16 cellular contexts compared by ENCODE assay signal in the genomic region with DNA sequence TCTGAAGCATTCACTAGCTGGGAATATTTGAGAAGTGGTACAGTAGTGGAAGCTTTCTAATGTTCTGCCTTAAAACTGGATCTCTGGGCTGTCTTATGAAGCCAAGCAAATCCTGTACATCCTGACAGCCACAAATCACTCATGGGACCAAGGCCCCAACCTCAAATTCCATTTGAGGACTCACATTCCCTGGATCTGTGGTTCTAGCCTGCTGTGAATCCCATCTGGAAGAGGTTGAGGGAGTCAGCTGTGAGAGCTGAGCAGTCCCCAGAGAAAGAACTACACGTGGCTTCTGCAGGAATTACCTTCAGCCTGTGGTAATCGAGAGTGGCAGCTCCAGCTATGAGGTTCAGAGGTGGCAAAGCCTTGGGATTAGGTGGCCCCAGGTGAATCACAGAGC.
DNase-seq lines count a peak whose midpoint lies in the region; ATAC-seq and TF ChIP-seq lines count a peak whose summit lies in the region.
"Had no signal": no experiment of that assay in that cellular context is flagged by ENCODE, and none has a peak within 500 bp of the region (broad histone marks: within the 10 kb centered on the region; RNA-seq: fewer than 3 reads in every experiment).

No MANE protein-coding gene starts in this region.

- no peak overlapping the region for H3K4ac ChIP-seq in trophoblast cell (ENCODE audit: low read depth, low read length)

- peak; percentile 11 for DNase-seq in NCI-H82 (lab: John Stamatoyannopoulos, UW)
- no peak for DNase-seq in NCI-H82 treated with DMSO at 0.1 percent for 48 hours (lab: John Stamatoyannopoulos, UW; ENCODE audit: unreplicated experiment)
- DNase-seq in fibroblast of peridontal ligament (ENCODE audit: extremely low read depth) = peak; percentile 18
- DNase-seq in trophoblast cell = no peak
- DNase-seq in type B pancreatic cell (ENCODE audit: extremely low spot score, unreplicated experiment) = peak; percentile 16
- no peak for DNase-seq in lower lobe of right lung
- no peak for DNase-seq in NCI-H1694 treated with DMSO at 0.1 percent for 48 hours (lab: John Stamatoyannopoulos, UW)
- DNase-seq in activated CD4-positive, alpha-beta memory T cell treated with anti-CD3 and anti-CD28 coated beads, Interleukin-2, amount 10 ng/mL, durations not matched to agents 7 days and 5 days = no peak
- DNase-seq: 8988T, AML-193, Karpas-422, NCI-H1417 treated with DMSO at 0.1 percent for 48 hours, NCI-H2029, NCI-H524 treated with DMSO at 0.1 percent for 48 hours, SHP77 had no signal

- no peaks in the 10 kb centered on the region for H3K27me3 ChIP-seq in trophoblast cell (ENCODE audit: insufficient read depth, low read length)
- no peaks in the 10 kb centered on the region for H3K27me3 ChIP-seq in lower lobe of right lung (ENCODE audit: low read depth)

- no peak overlapping the region for H3K27ac ChIP-seq in trophoblast cell (ENCODE audit: low read depth, low read length)
- no peak overlapping the region for H3K27ac ChIP-seq in lower lobe of right lung
- H3K27ac ChIP-seq: C4-2B had no signal

- no peak overlapping the region for H3K4me3 Mint-ChIP-seq in type B pancreatic cell
- H3K4me3 Mint-ChIP-seq in activated CD4-positive, alpha-beta memory T cell treated with anti-CD3 and anti-CD28 coated beads, Interleukin-2, amount 10 ng/mL, durations not matched to agents 7 days and 5 days = no peak overlapping the region

- no peak overlapping the region for H4K12ac ChIP-seq in trophoblast cell (ENCODE audit: low read depth, low read length)

- no peaks in the 10 kb centered on the region for H3K79me2 ChIP-seq in trophoblast cell (ENCODE audit: control insufficient read depth, insufficient read depth, low read length, poor library complexity)

- H3K4me3 ChIP-seq in trophoblast cell (ENCODE audit: low read depth, low read length) (no peak overlapping the region), lower lobe of right lung (no peak overlapping the region)

- H2BK5ac ChIP-seq in trophoblast cell (ENCODE audit: low read depth, low read length, poor library complexity) = no peak overlapping the region

- no peak overlapping the region for H3K27ac Mint-ChIP-seq in type B pancreatic cell
- H3K27ac Mint-ChIP-seq in activated CD4-positive, alpha-beta memory T cell treated with anti-CD3 and anti-CD28 coated beads, Interleukin-2, amount 10 ng/mL, durations not matched to agents 7 days and 5 days = no peak overlapping the region

- intact Hi-C loops in lower lobe of right lung (cut with DNase I) = no loop called here

- no peak overlapping the region for H3K23ac ChIP-seq in trophoblast cell (ENCODE audit: low read length)

- no peak overlapping the region for H2AK5ac ChIP-seq in trophoblast cell (ENCODE audit: low read length)

- no peak overlapping the region for H4K8ac ChIP-seq in trophoblast cell (ENCODE audit: low read depth, low read length)

- POLR2A ChIA-PET in activated CD4-positive, alpha-beta memory T cell treated with anti-CD3 and anti-CD28 coated beads, Interleukin-2, amount 10 ng/mL, durations not matched to agents 7 days and 5 days (lab: Charles Lee) = no interaction called here

- peak overlapping the region; percentile 10 for H4K91ac ChIP-seq in trophoblast cell (ENCODE audit: low read depth, low read length)

- no peak for TF ChIP-seq CTCF in type B pancreatic cell (conservative IDR thresholded peaks at IDR 0.05)
- TF ChIP-seq CTCF in lower lobe of right lung (IDR thresholded peaks at IDR 0.05) = no peak

- H3K4me1 ChIP-seq in trophoblast cell (ENCODE audit: control insufficient read depth in 1 of 2, insufficient read depth in 2 of 2, low read length in 2 of 2) (peaks cover 3 to 12% of the 10 kb centered on the region in 2 experiments), lower lobe of right lung (peaks cover 6% of the 10 kb centered on the region)

- H3K36me3 Mint-ChIP-seq in type B pancreatic cell = no peaks in the 10 kb centered on the region
- no peaks in the 10 kb centered on the region for H3K36me3 Mint-ChIP-seq in activated CD4-positive, alpha-beta memory T cell treated with anti-CD3 and anti-CD28 coated beads, Interleukin-2, amount 10 ng/mL, durations not matched to agents 7 days and 5 days (ENCODE audit: low read depth)

- CTCF ChIA-PET in activated CD4-positive, alpha-beta memory T cell treated with anti-CD3 and anti-CD28 coated beads, Interleukin-2, amount 10 ng/mL, durations not matched to agents 7 days and 5 days (lab: Charles Lee) = no interaction called here

- H3K79me1 ChIP-seq in trophoblast cell (ENCODE audit: low read length) = peaks cover 6% of the 10 kb centered on the region

- peaks cover 31% of the 10 kb centered on the region for H3K4me1 Mint-ChIP-seq in type B pancreatic cell (ENCODE audit: unreplicated experiment)
- H3K4me1 Mint-ChIP-seq in activated CD4-positive, alpha-beta memory T cell treated with anti-CD3 and anti-CD28 coated beads, Interleukin-2, amount 10 ng/mL, durations not matched to agents 7 days and 5 days = no peaks in the 10 kb centered on the region

- no peak overlapping the region for H3K18ac ChIP-seq in trophoblast cell (ENCODE audit: low read length)

- H3K14ac ChIP-seq in trophoblast cell (ENCODE audit: low read length) = no peak overlapping the region

- H3K27me3 Mint-ChIP-seq in type B pancreatic cell = no peaks in the 10 kb centered on the region
- no peaks in the 10 kb centered on the region for H3K27me3 Mint-ChIP-seq in activated CD4-positive, alpha-beta memory T cell treated with anti-CD3 and anti-CD28 coated beads, Interleukin-2, amount 10 ng/mL, durations not matched to agents 7 days and 5 days

- H3K9ac ChIP-seq in trophoblast cell (ENCODE audit: low read length) = no peak overlapping the region

- H2BK120ac ChIP-seq in trophoblast cell (ENCODE audit: insufficient read depth, low read length, poor library complexity) = peak overlapping the region; percentile 15

- H3K4me2 ChIP-seq in trophoblast cell (ENCODE audit: low read length) = no peak overlapping the region

- ATAC-seq in lower lobe of right lung = no peak

- H3K9me3 ChIP-seq in trophoblast cell (ENCODE audit: insufficient read depth, low read depth, low read length) (no peaks in the 10 kb centered on the region), lower lobe of right lung (no peaks in the 10 kb centered on the region)

- H3K36me3 ChIP-seq in trophoblast cell (ENCODE audit: control insufficient read depth in 1 of 2, insufficient read depth in 2 of 2, low read length in 2 of 2) (no peaks in the 10 kb centered on the region), lower lobe of right lung (no peaks in the 10 kb centered on the region)

- peak overlapping the region; percentile 6 for H2BK12ac ChIP-seq in trophoblast cell (ENCODE audit: low read length)

- H3K9me3 Mint-ChIP-seq in type B pancreatic cell = peaks cover 7% of the 10 kb centered on the region
- no peaks in the 10 kb centered on the region for H3K9me3 Mint-ChIP-seq in activated CD4-positive, alpha-beta memory T cell treated with anti-CD3 and anti-CD28 coated beads, Interleukin-2, amount 10 ng/mL, durations not matched to agents 7 days and 5 days

- no peak overlapping the region for H2AFZ ChIP-seq in trophoblast cell (ENCODE audit: insufficient read depth, low read length, poor library complexity)

- WGBS in trophoblast cell (ENCODE audit: extremely low coverage, insufficient coverage, insufficient read length) = no CpG with 5 or more reads among the region's 2 CpGs

Comparison
In these comparisons a context has a peak if more than half of its experiments do, and no peak if none do; other contexts are left out.
1. DNase-seq: peak in NCI-H82 (single experiment), fibroblast of peridontal ligament (single experiment) and type B pancreatic cell (single experiment); none in NCI-H82 treated with DMSO at 0.1 percent for 48 hours (single experiment), trophoblast cell (0 of 2), lower lobe of right lung (single experiment), NCI-H1694 treated with DMSO at 0.1 percent for 48 hours (single experiment) and activated CD4-positive, alpha-beta memory T cell treated with anti-CD3 and anti-CD28 coated beads, Interleukin-2, amount 10 ng/mL, durations not matched to agents 7 days and 5 days (single experiment).